19 cellular contexts compared by ENCODE assay signal in the genomic region with DNA sequence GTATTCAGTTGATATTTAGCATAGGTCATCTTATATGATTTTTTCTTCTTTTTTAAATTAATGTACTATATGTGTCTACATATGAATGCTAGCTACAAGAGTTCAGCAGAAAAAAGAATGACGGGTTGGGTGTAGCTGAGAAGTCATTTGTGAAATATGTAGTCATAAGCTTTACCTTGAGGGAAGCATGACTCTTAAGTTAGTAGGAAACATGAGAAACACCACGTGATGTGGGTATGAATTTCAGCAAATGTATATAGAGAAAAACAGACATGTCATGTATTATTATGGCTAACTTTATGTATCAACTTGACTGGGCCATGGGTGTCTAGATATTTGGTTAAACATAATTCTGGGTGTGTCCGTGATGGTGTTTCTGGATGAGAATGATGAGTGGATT.
"Had no signal": no experiment of that assay in that cellular context is flagged by ENCODE, and none has a peak within 500 bp of the region (broad histone marks: within the 10 kb centered on the region; RNA-seq: fewer than 3 reads in every experiment).

No MANE protein-coding gene starts in this region.

- H3K9ac ChIP-seq: SK-N-SH had no signal

- H3K27ac ChIP-seq: adrenal gland, esophagus muscularis mucosa, left ventricle myocardium inferior, ovary, sigmoid colon, stomach, uterus had no signal

- H3K4me1 ChIP-seq: uterus had no signal

- H3K9me3 Mint-ChIP-seq: activated B cell treated with CpG ODN at 0.5 μM for 24 hours; activated naive CD4-positive, alpha-beta T cell treated with anti-CD3 and anti-CD28 coated beads, Interleukin-2, amount 10 ng/mL, durations not matched to agents 7 days and 5 days; T-helper 1 cell treated with Interleukin-12 subunit alpha and Interleukin-12 subunit beta and Interleukin-4 antibody, amounts not matched to agents 30 μg/mL and 1 μg/mL, for 36 hours had no signal

- H3K4me2 ChIP-seq: SK-N-SH had no signal

- H3K36me3 Mint-ChIP-seq: activated naive CD4-positive, alpha-beta T cell treated with anti-CD3 and anti-CD28 coated beads, Interleukin-2, amount 10 ng/mL, durations not matched to agents 7 days and 5 days had no signal

- DNase-seq: activated B cell treated with CpG ODN at 0.5 μM for 24 hours; activated CD4-positive, alpha-beta T cell treated with anti-CD3 and anti-CD28 coated beads, Interleukin-2, amount 50 U/mL, for 4 hours; activated naive CD4-positive, alpha-beta T cell treated with anti-CD3 and anti-CD28 coated beads, Interleukin-2, amount 10 ng/mL, durations not matched to agents 7 days and 5 days; adrenal gland; central memory CD4-positive, alpha-beta T cell; cortex of kidney; foreskin fibroblast; head of caudate nucleus; islet precursor cell; left ventricle myocardium inferior; mesenchymal stem cell; ovary; sigmoid colon; SK-N-SH; stimulated activated CD4-positive, alpha-beta T cell treated with anti-CD3 and anti-CD28 coated beads, Interleukin-12 subunit alpha, Interleukin-12 subunit beta, amount 100 ng/mL, for 4 hours; stomach; uterus had no signal

- H3K36me3 ChIP-seq: adrenal gland, esophagus muscularis mucosa, left ventricle myocardium inferior, ovary, sigmoid colon, stomach, uterus had no signal

- H3K27me3 ChIP-seq: adrenal gland, esophagus muscularis mucosa, ovary, sigmoid colon, stomach, uterus had no signal

- H3K27ac Mint-ChIP-seq: activated B cell treated with CpG ODN at 0.5 μM for 24 hours; activated naive CD4-positive, alpha-beta T cell treated with anti-CD3 and anti-CD28 coated beads, Interleukin-2, amount 10 ng/mL, durations not matched to agents 7 days and 5 days had no signal

- H3K4me3 ChIP-seq: adrenal gland, esophagus muscularis mucosa, left ventricle myocardium inferior, ovary, sigmoid colon, stomach, uterus had no signal

- H3K9me3 ChIP-seq: adrenal gland, esophagus muscularis mucosa, left ventricle myocardium inferior, ovary, sigmoid colon, SK-N-SH, stomach, uterus had no signal
